Comparison of ENCODE assay signal across 25 cellular contexts in the genomic region with DNA sequence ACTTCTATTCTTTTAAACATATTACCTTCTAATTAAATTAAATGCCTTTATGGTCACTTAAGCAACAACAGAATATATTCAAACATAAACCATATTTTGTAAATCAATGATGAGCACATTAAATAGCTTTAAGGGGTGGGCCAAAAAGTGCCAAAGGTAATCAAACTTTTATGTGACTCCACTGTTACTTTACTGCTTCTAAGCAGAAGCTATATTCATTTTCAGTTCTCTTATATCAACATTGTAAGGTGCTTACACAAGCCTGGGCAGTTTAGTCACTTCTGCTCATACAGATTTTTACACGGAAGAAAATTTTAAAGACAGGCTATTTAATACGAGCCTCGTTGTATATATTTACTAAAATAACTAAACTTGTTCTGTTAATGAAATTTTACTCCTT.
"Had no signal": no experiment of that assay in that cellular context is flagged by ENCODE, and none has a peak within 500 bp of the region (broad histone marks: within the 10 kb centered on the region; RNA-seq: fewer than 3 reads in every experiment).

No MANE protein-coding gene starts in this region.

- H3K36me3 ChIP-seq: esophagus squamous epithelium, ovary, upper lobe of left lung had no signal

- H3K9me3 Mint-ChIP-seq: activated B cell treated with CpG ODN at 0.5 μM for 24 hours; immature natural killer cell; T-helper 2 cell treated with Interferon-gamma antibody and Interleukin-4, amounts not matched to agents 5 μg/mL and 100 μg/mL, for 36 hours had no signal

- H3K4me3 Mint-ChIP-seq: activated B cell treated with CpG ODN at 0.5 μM for 24 hours; activated CD4-positive, alpha-beta memory T cell treated with anti-CD3 and anti-CD28 coated beads, Interleukin-2, amount 10 ng/mL, durations not matched to agents 7 days and 5 days; activated CD8-positive, alpha-beta memory T cell treated with anti-CD3 and anti-CD28 coated beads, Interleukin-2, amount 10 ng/mL, durations not matched to agents 7 days and 5 days; activated naive CD8-positive, alpha-beta T cell treated with anti-CD3 and anti-CD28 coated beads for 36 hours; activated T-helper 17 cell treated with anti-CD3 and anti-CD28 coated beads, Interleukin-2, amount 50 U/mL, for 72 hours; central memory CD8-positive, alpha-beta T cell; immature natural killer cell; memory B cell; naive B cell; stimulated activated memory B cell treated with anti-CD40 and anti-IgM and Interleukin-4, amounts not matched to agents 10 μg/mL and 1 μg/mL and 100 μg/mL, for 72 hours; T-helper 2 cell treated with Interferon-gamma antibody and Interleukin-4, amounts not matched to agents 5 μg/mL and 100 μg/mL, for 36 hours had no signal

- H3K4me3 ChIP-seq: esophagus squamous epithelium, ovary, testis, upper lobe of left lung had no signal

- FAIRE-seq: endothelial cell of umbilical vein, TTC549 had no signal

- H3K27ac Mint-ChIP-seq: activated B cell treated with CpG ODN at 0.5 μM for 24 hours; activated CD4-positive, alpha-beta memory T cell treated with anti-CD3 and anti-CD28 coated beads, Interleukin-2, amount 10 ng/mL, durations not matched to agents 7 days and 5 days; activated CD8-positive, alpha-beta memory T cell treated with anti-CD3 and anti-CD28 coated beads, Interleukin-2, amount 10 ng/mL, durations not matched to agents 7 days and 5 days; activated naive CD8-positive, alpha-beta T cell treated with anti-CD3 and anti-CD28 coated beads for 36 hours; immature natural killer cell; memory B cell; stimulated activated memory B cell treated with anti-CD40 and anti-IgM and Interleukin-4, amounts not matched to agents 10 μg/mL and 1 μg/mL and 100 μg/mL, for 72 hours; T-helper 2 cell treated with Interferon-gamma antibody and Interleukin-4, amounts not matched to agents 5 μg/mL and 100 μg/mL, for 36 hours had no signal

- H3K27me3 Mint-ChIP-seq: activated B cell treated with CpG ODN at 0.5 μM for 24 hours; activated CD4-positive, alpha-beta memory T cell treated with anti-CD3 and anti-CD28 coated beads, Interleukin-2, amount 10 ng/mL, durations not matched to agents 7 days and 5 days; activated CD8-positive, alpha-beta memory T cell treated with anti-CD3 and anti-CD28 coated beads, Interleukin-2, amount 10 ng/mL, durations not matched to agents 7 days and 5 days; activated naive CD8-positive, alpha-beta T cell treated with anti-CD3 and anti-CD28 coated beads for 36 hours; activated T-helper 17 cell treated with anti-CD3 and anti-CD28 coated beads, Interleukin-2, amount 50 U/mL, for 72 hours; central memory CD8-positive, alpha-beta T cell; memory B cell; naive B cell; stimulated activated memory B cell treated with anti-CD40 and anti-IgM and Interleukin-4, amounts not matched to agents 10 μg/mL and 1 μg/mL and 100 μg/mL, for 72 hours had no signal

- H3K27ac ChIP-seq: esophagus squamous epithelium, ovary, testis, upper lobe of left lung had no signal

- H3K27me3 ChIP-seq: esophagus squamous epithelium, ovary, testis, upper lobe of left lung had no signal

- DNase-seq: activated B cell treated with CpG ODN at 0.5 μM for 24 hours; activated CD4-positive, alpha-beta memory T cell treated with anti-CD3 and anti-CD28 coated beads, Interleukin-2, amount 10 ng/mL, durations not matched to agents 7 days and 5 days; activated CD4-positive, alpha-beta T cell treated with anti-CD3 and anti-CD28 coated beads for 48 hours; activated CD8-positive, alpha-beta memory T cell treated with anti-CD3 and anti-CD28 coated beads, Interleukin-2, amount 10 ng/mL, durations not matched to agents 7 days and 5 days; activated naive CD4-positive, alpha-beta T cell; activated naive CD8-positive, alpha-beta T cell treated with anti-CD3 and anti-CD28 coated beads for 36 hours; amniotic stem cell; cortex of kidney; effector CD8-positive, alpha-beta T cell; esophagus squamous epithelium; immature natural killer cell; kidney glomerular epithelial cell; left ventricle myocardium superior; naive B cell; ovary; stimulated activated CD4-positive, alpha-beta T cell treated with anti-CD3 and anti-CD28 coated beads, Interleukin-4, amount 100 ng/mL, for 4 hours; testis; upper lobe of left lung had no signal

- H3K4me1 ChIP-seq: esophagus squamous epithelium, testis had no signal

- H3K9me3 ChIP-seq: esophagus squamous epithelium, ovary, testis, upper lobe of left lung had no signal
